In genomic region chr12:56688846-56689113, GRCh38 we compare ENCODE assay signal across 8 cellular contexts. TPM values are rescaled to one million over a fixed set of nuclear protein-coding genes. Genes with fewer than 3 reads are reported as not detected.
A peak's percentile ranks its signal among the peaks of the same experiment; 100 is the strongest.
DNase-seq lines count a peak whose midpoint lies in the region; ATAC-seq, FAIRE-seq and TF ChIP-seq lines count a peak whose summit lies in the region.

No MANE protein-coding gene starts in this region.

- peak overlapping the region; percentile 88 for H3K9ac ChIP-seq in astrocyte (ENCODE audit: low read length)

- H3K36me3 Mint-ChIP-seq in activated naive CD4-positive, alpha-beta T cell treated with anti-CD3 and anti-CD28 coated beads for 36 hours (ENCODE audit: low read depth) = peaks cover 35% of the 10 kb centered on the region
- H3K36me3 Mint-ChIP-seq in astrocyte (ENCODE audit: low read depth, unreplicated experiment) = peaks cover 3% of the 10 kb centered on the region

- H3K36me3 ChIP-seq in astrocyte (ENCODE audit: insufficient read depth, low read length) (peaks cover 2% of the 10 kb centered on the region), right lobe of liver (no peaks in the 10 kb centered on the region), upper lobe of right lung (no peaks in the 10 kb centered on the region)

- H3K79me2 ChIP-seq in astrocyte (ENCODE audit: insufficient read depth, low read length) = peaks cover 43% of the 10 kb centered on the region

- H3K4me1 Mint-ChIP-seq in activated naive CD4-positive, alpha-beta T cell treated with anti-CD3 and anti-CD28 coated beads for 36 hours (ENCODE audit: low read depth) = peaks cover 18% of the 10 kb centered on the region
- peaks cover 10% of the 10 kb centered on the region for H3K4me1 Mint-ChIP-seq in astrocyte (ENCODE audit: low read depth, unreplicated experiment)

- H3K4me2 ChIP-seq in astrocyte (ENCODE audit: low read length) = peak overlapping the region; percentile 84

- WGBS in right lobe of liver (ENCODE audit: insufficient coverage, low coverage, low lambda C conversion rate, missing lambda C conversion rate) = 0% methylated on average over 7 of the region's 7 CpGs

- no peak for DNase-seq in activated naive CD4-positive, alpha-beta T cell treated with anti-CD3 and anti-CD28 coated beads for 36 hours
- no peak for DNase-seq in activated naive CD4-positive, alpha-beta T cell treated with anti-CD3 and anti-CD28 coated beads, Interleukin-2, amount 50 U/mL, for 16 hours
- no peak for DNase-seq in astrocyte (ENCODE audit: low read depth)
- no peak for DNase-seq in right lobe of liver
- no peak for DNase-seq in upper lobe of right lung
- DNase-seq in D721Med (ENCODE audit: insufficient read length, low spot score) = no peak
- no peak for DNase-seq in NCI-H345 treated with DMSO at 0.1 percent for 48 hours (lab: John Stamatoyannopoulos, UW; ENCODE audit: unreplicated experiment)

- peak overlapping the region; percentile 93 for H3K27ac ChIP-seq in astrocyte (ENCODE audit: low read depth, low read length)
- H3K27ac ChIP-seq in right lobe of liver = peak overlapping the region; percentile 100
- peak overlapping the region; percentile 99 for H3K27ac ChIP-seq in upper lobe of right lung

- no peak for FAIRE-seq in astrocyte (lab: Jason Lieb, UNC)
- FAIRE-seq in D721Med (lab: Jason Lieb, UNC) = no peak

- peak overlapping the region; percentile 86 for H2AFZ ChIP-seq in astrocyte (ENCODE audit: low read depth, low read length)

- TF ChIP-seq POLR2A in right lobe of liver (IDR thresholded peaks at IDR 0.05) = no peak

- peak overlapping the region; percentile 69 for H3K4me3 ChIP-seq in astrocyte (ENCODE audit: insufficient read depth, low read depth, low read length)
- peak overlapping the region; percentile 54 to 67 (median 55) for H3K4me3 ChIP-seq in right lobe of liver
- H3K4me3 ChIP-seq in upper lobe of right lung = peak overlapping the region; percentile 98

- CTCF ChIA-PET in activated naive CD4-positive, alpha-beta T cell treated with anti-CD3 and anti-CD28 coated beads for 36 hours (lab: Charles Lee) = no interaction called here

- no peaks in the 10 kb centered on the region for H3K27me3 Mint-ChIP-seq in activated naive CD4-positive, alpha-beta T cell treated with anti-CD3 and anti-CD28 coated beads for 36 hours (ENCODE audit: low read depth)
- no peaks in the 10 kb centered on the region for H3K27me3 Mint-ChIP-seq in astrocyte (ENCODE audit: low read depth, unreplicated experiment)

- H3K9me3 Mint-ChIP-seq in activated naive CD4-positive, alpha-beta T cell treated with anti-CD3 and anti-CD28 coated beads for 36 hours = peaks cover 1% of the 10 kb centered on the region
- H3K9me3 Mint-ChIP-seq in astrocyte (ENCODE audit: unreplicated experiment) = no peaks in the 10 kb centered on the region

- TF ChIP-seq CTCF in astrocyte (IDR thresholded peaks at IDR 0.05; ENCODE audit: insufficient read depth, low read depth, low read length) (no peak), right lobe of liver (IDR thresholded peaks at IDR 0.05) (no peak), upper lobe of right lung (IDR thresholded peaks at IDR 0.05) (no peak), D721Med (IDR thresholded peaks at IDR 0.05; ENCODE audit: insufficient read depth, missing control alignments) (no peak)

- peaks cover 38% of the 10 kb centered on the region for H4K20me1 ChIP-seq in astrocyte (ENCODE audit: insufficient read depth, low read length)

- ATAC-seq in right lobe of liver (no peak), upper lobe of right lung (no peak), HG03432 (IDR thresholded peaks at IDR 0.05; ENCODE audit: unreplicated experiment) (no peak)

- peak overlapping the region; percentile 99 for H3K27ac Mint-ChIP-seq in activated naive CD4-positive, alpha-beta T cell treated with anti-CD3 and anti-CD28 coated beads for 36 hours
- peak overlapping the region; percentile 96 for H3K27ac Mint-ChIP-seq in astrocyte (ENCODE audit: unreplicated experiment)

- H3K4me1 ChIP-seq in astrocyte (ENCODE audit: insufficient read depth, low read length) (peaks cover 19% of the 10 kb centered on the region), right lobe of liver (peaks cover 0 to 13% (median 0%) of the 10 kb centered on the region in 4 donors), upper lobe of right lung (peaks cover 28% of the 10 kb centered on the region)

- intact Hi-C loops in activated naive CD4-positive, alpha-beta T cell treated with anti-CD3 and anti-CD28 coated beads for 36 hours (cut with micrococcal nuclease) = loop anchor here (1.0 to 10.0 kb wide), 16 partner anchors 37 to 1156 kb away; partner anchors contain the start of genes BAZ2A, CTDSP2, DDIT3 and MBD6
- intact Hi-C loops in right lobe of liver (cut with DNase I) (no loop called here), upper lobe of right lung (cut with DNase I) (no loop called here)

- H3K4me3 Mint-ChIP-seq in activated naive CD4-positive, alpha-beta T cell treated with anti-CD3 and anti-CD28 coated beads for 36 hours = peak overlapping the region; percentile 90
- H3K4me3 Mint-ChIP-seq in astrocyte (ENCODE audit: unreplicated experiment) = peak overlapping the region; percentile 98

- H3K27me3 ChIP-seq in astrocyte (ENCODE audit: insufficient read depth, low read length) (no peaks in the 10 kb centered on the region), right lobe of liver (no peaks in the 10 kb centered on the region), upper lobe of right lung (no peaks in the 10 kb centered on the region)

- H3K9me3 ChIP-seq in astrocyte (ENCODE audit: insufficient read depth, low read depth, low read length) = no peaks in the 10 kb centered on the region
- H3K9me3 ChIP-seq in right lobe of liver = no peaks in the 10 kb centered on the region
- no peaks in the 10 kb centered on the region for H3K9me3 ChIP-seq in upper lobe of right lung

RNA-seq across cellular contexts. Expression of gene PTGES3, which starts 0.7 kb away (rescaled TPM):
- total RNA-seq in activated naive CD4-positive, alpha-beta T cell treated with anti-CD3 and anti-CD28 coated beads for 36 hours = 100 to 1,000 TPM; 289 to 293 TPM
- total RNA-seq in astrocyte (206 and 226 TPM in 2 replicates), right lobe of liver (100 to 1,000 TPM in 2 of 6 experiments, 10 to 100 TPM in 4; 70.0 to 184 (median 81.8) TPM), upper lobe of right lung (168 TPM)

RNA-seq across cellular contexts. Expression of gene NACA, which starts 36.3 kb away (rescaled TPM):
- 1,000 to 10,000 TPM; 1,279 to 1,321 TPM for total RNA-seq in activated naive CD4-positive, alpha-beta T cell treated with anti-CD3 and anti-CD28 coated beads for 36 hours
- total RNA-seq in astrocyte (632 and 680 TPM in 2 replicates), right lobe of liver (100 to 1,000 TPM; 218 to 501 (median 330) TPM), upper lobe of right lung (665 TPM)

RNA-seq across cellular contexts. Expression of gene ATP5F1B, which starts 43.0 kb away (rescaled TPM):
- total RNA-seq in activated naive CD4-positive, alpha-beta T cell treated with anti-CD3 and anti-CD28 coated beads for 36 hours = 100 to 1,000 TPM; 854 to 863 TPM
- total RNA-seq in astrocyte (714 and 731 TPM in 2 replicates), right lobe of liver (100 to 1,000 TPM; 346 to 535 (median 362) TPM), upper lobe of right lung (338 TPM)

RNA-seq across cellular contexts. Expression of gene BAZ2A, which starts 58.7 kb away (rescaled TPM):
- 10 to 100 TPM; 78.3 to 80.0 TPM for total RNA-seq in activated naive CD4-positive, alpha-beta T cell treated with anti-CD3 and anti-CD28 coated beads for 36 hours
- 105 and 107 TPM in 2 replicates for total RNA-seq in astrocyte
- total RNA-seq in right lobe of liver = 10 to 100 TPM; 21.8 to 45.7 (median 33.4) TPM
- 98.5 TPM for total RNA-seq in upper lobe of right lung
